Comparison of ENCODE assay signal across 11 cellular contexts in genomic region chr10:132541601-132542011, GRCh38. TPM values are rescaled to one million over a fixed set of nuclear protein-coding genes. Genes with fewer than 3 reads are reported as not detected.
DNase-seq lines count a peak whose midpoint lies in the region; ATAC-seq and TF ChIP-seq lines count a peak whose summit lies in the region.
"Had no signal": no experiment of that assay in that cellular context is flagged by ENCODE, and none has a peak within 500 bp of the region (broad histone marks: within the 10 kb centered on the region; RNA-seq: fewer than 3 reads in every experiment).

No MANE protein-coding gene starts in this region.

- H3K4ac ChIP-seq in neuronal stem cell (ENCODE audit: low read length) = no peak overlapping the region

- no peak overlapping the region for H4K91ac ChIP-seq in neuronal stem cell (ENCODE audit: low read depth, low read length, poor library complexity)

- no peak overlapping the region for H3K18ac ChIP-seq in neuronal stem cell (ENCODE audit: low read length)

- no peak overlapping the region for H2AFZ ChIP-seq in neuronal stem cell (ENCODE audit: low read length)

- no peak overlapping the region for H4K8ac ChIP-seq in neuronal stem cell (ENCODE audit: low read depth, low read length)

- H2AK5ac ChIP-seq in neuronal stem cell (ENCODE audit: low read depth, low read length) = no peak overlapping the region

- H3K4me3 ChIP-seq in coronary artery (no peak overlapping the region), neuronal stem cell (ENCODE audit: low read length in 2 of 2) (no peak overlapping the region)
- H3K4me3 ChIP-seq: SJCRH30 had no signal

- WGBS in neuronal stem cell (ENCODE audit: extremely low coverage in 2 of 2, insufficient read length in 2 of 2, insufficient replicate concordance in 1 of 2), 2 donors = no CpG with 5 or more reads among the region's 3 CpGs

- no peak for ATAC-seq in stimulated activated memory B cell treated with anti-CD40 and anti-IgM and Interleukin-4, amounts not matched to agents 10 μg/mL and 1 μg/mL and 100 μg/mL, for 72 hours
- ATAC-seq in GM21381 (IDR thresholded peaks at IDR 0.05; ENCODE audit: unreplicated experiment) = no peak

- H2BK5ac ChIP-seq in neuronal stem cell (ENCODE audit: low read length) = no peak overlapping the region

- no peak overlapping the region for H2BK15ac ChIP-seq in neuronal stem cell (ENCODE audit: low read length)

- peak overlapping the region; percentile 19 to 79 for H3K27ac ChIP-seq in coronary artery
- no peak overlapping the region for H3K27ac ChIP-seq in neuronal stem cell (replicated peaks; ENCODE audit: low read length)
- H3K27ac ChIP-seq: SJCRH30 had no signal

- TF ChIP-seq CTCF in coronary artery (IDR thresholded peaks at IDR 0.05) = no peak

- H3K4me2 ChIP-seq in neuronal stem cell (ENCODE audit: insufficient read depth, low read length, poor library complexity, severe bottlenecking) = no peak overlapping the region

- H3K23ac ChIP-seq in neuronal stem cell (ENCODE audit: low read depth, low read length, poor library complexity) = no peak overlapping the region

- peaks cover 85% of the 10 kb centered on the region for H3K4me1 Mint-ChIP-seq in stimulated activated memory B cell treated with anti-CD40 and anti-IgM and Interleukin-4, amounts not matched to agents 10 μg/mL and 1 μg/mL and 100 μg/mL, for 72 hours

- peaks cover 9 to 27% of the 10 kb centered on the region in 2 donors for H3K4me1 ChIP-seq in neuronal stem cell (ENCODE audit: control insufficient read depth in 2 of 2, insufficient read depth in 1 of 2, low read depth in 1 of 2, low read length in 2 of 2)
- H3K4me1 ChIP-seq: SJCRH30 had no signal

- no peaks in the 10 kb centered on the region for H3K9me3 ChIP-seq in neuronal stem cell (replicated peaks in 1 of 2; ENCODE audit: control insufficient read depth in 2 of 2, insufficient read depth in 1 of 2, low read depth in 1 of 2, low read length in 2 of 2)
- H3K9me3 ChIP-seq: SJCRH30 had no signal

- H3K27me3 Mint-ChIP-seq in stimulated activated memory B cell treated with anti-CD40 and anti-IgM and Interleukin-4, amounts not matched to agents 10 μg/mL and 1 μg/mL and 100 μg/mL, for 72 hours = no peaks in the 10 kb centered on the region

- DNase-seq in activated effector memory CD4-positive, alpha-beta T cell treated with anti-CD3 and anti-CD28 coated beads, Interleukin-2, amount 50 U/mL, for 16 hours = peak; percentile 58
- no peak for DNase-seq in activated effector memory CD4-positive, alpha-beta T cell treated with Interleukin-2 at 50 U/mL for 16 hours
- DNase-seq in RPMI8226 (peak; percentile 22), coronary artery (ENCODE audit: low spot score) (no peak), neuronal stem cell (ENCODE audit: low spot score) (no peak), HPDE6-E6E7 (ENCODE audit: extremely low spot score) (no peak)
- DNase-seq: GF-D8, Kasumi-1, SJCRH30 had no signal

- H3K27ac Mint-ChIP-seq in stimulated activated memory B cell treated with anti-CD40 and anti-IgM and Interleukin-4, amounts not matched to agents 10 μg/mL and 1 μg/mL and 100 μg/mL, for 72 hours = peak overlapping the region; percentile 38

- no peaks in the 10 kb centered on the region for H3K27me3 ChIP-seq in neuronal stem cell (ENCODE audit: control insufficient read depth in 3 of 3, insufficient read depth in 3 of 3, low read depth in 1 of 3, low read length in 3 of 3)
- H3K27me3 ChIP-seq: SJCRH30 had no signal

- H3K9ac ChIP-seq in neuronal stem cell (ENCODE audit: low read depth, low read length, poor library complexity) = no peak overlapping the region

- H3K79me1 ChIP-seq in neuronal stem cell (ENCODE audit: low read depth, low read length) = no peaks in the 10 kb centered on the region

- peaks cover 5% of the 10 kb centered on the region for H3K36me3 Mint-ChIP-seq in stimulated activated memory B cell treated with anti-CD40 and anti-IgM and Interleukin-4, amounts not matched to agents 10 μg/mL and 1 μg/mL and 100 μg/mL, for 72 hours

- H3K4me3 Mint-ChIP-seq in stimulated activated memory B cell treated with anti-CD40 and anti-IgM and Interleukin-4, amounts not matched to agents 10 μg/mL and 1 μg/mL and 100 μg/mL, for 72 hours = peak overlapping the region; percentile 27

- no peak overlapping the region for H2BK120ac ChIP-seq in neuronal stem cell (ENCODE audit: low read depth, low read length)

- no peak overlapping the region for H2BK12ac ChIP-seq in neuronal stem cell (ENCODE audit: low read length)

- no peak overlapping the region for H3K14ac ChIP-seq in neuronal stem cell (ENCODE audit: low read length)

- no peaks in the 10 kb centered on the region for H3K9me3 Mint-ChIP-seq in stimulated activated memory B cell treated with anti-CD40 and anti-IgM and Interleukin-4, amounts not matched to agents 10 μg/mL and 1 μg/mL and 100 μg/mL, for 72 hours

- H3K36me3 ChIP-seq in neuronal stem cell (replicated peaks in 1 of 2; ENCODE audit: control insufficient read depth in 2 of 2, insufficient read depth in 2 of 2, low read length in 2 of 2) = no peaks in the 10 kb centered on the region
- H3K36me3 ChIP-seq: SJCRH30 had no signal

RNA-seq across cellular contexts. Expression of gene INPP5A, which starts 4.0 kb away (rescaled TPM):
- 13.4 TPM for polyA plus RNA-seq in neuronal stem cell (2013, experiment 1 of 2)
- polyA plus RNA-seq in neuronal stem cell (2013, experiment 2 of 2) = 13.7 TPM

Comparison
In these comparisons a context has a peak if more than half of its experiments do, and no peak if none do; other contexts are left out.
1. DNase-seq: peak in activated effector memory CD4-positive, alpha-beta T cell treated with anti-CD3 and anti-CD28 coated beads, Interleukin-2, amount 50 U/mL, for 16 hours (single experiment) and RPMI8226 (single experiment); none in activated effector memory CD4-positive, alpha-beta T cell treated with Interleukin-2 at 50 U/mL for 16 hours (single experiment), coronary artery (single experiment), neuronal stem cell (single experiment) and HPDE6-E6E7 (single experiment).